ENCODE assay signal across 9 cellular contexts in genomic region chr9:134364391-134365114, GRCh38. TPM values are rescaled to one million over a fixed set of nuclear protein-coding genes. Genes with fewer than 3 reads are reported as not detected.
DNase-seq lines count a peak whose midpoint lies in the region; ATAC-seq and TF ChIP-seq lines count a peak whose summit lies in the region.
"Had no signal": no experiment of that assay in that cellular context is flagged by ENCODE, and none has a peak within 500 bp of the region (broad histone marks: within the 10 kb centered on the region; RNA-seq: fewer than 3 reads in every experiment).

No MANE protein-coding gene starts in this region.

- TF ChIP-seq CTCF in AG10803 (conservative IDR thresholded peaks at IDR 0.05; ENCODE audit: low read length) (peak; percentile 1; the same call in 1 of the 2 replicates), GM12864 (IDR thresholded peaks at IDR 0.05; ENCODE audit: low read depth, low read length, missing control alignments) (peak; percentile 44), VCaP (conservative IDR thresholded peaks at IDR 0.05) (no peak), Calu3 (IDR thresholded peaks at IDR 0.05; ENCODE audit: unreplicated experiment) (no peak), coronary artery (IDR thresholded peaks at IDR 0.05) (no peak)

- H2BK120ac ChIP-seq in neuronal stem cell (ENCODE audit: low read depth, low read length): no peak overlapping the region

- peaks cover 47% of the 10 kb centered on the region for H3K79me1 ChIP-seq in neuronal stem cell (ENCODE audit: low read depth, low read length)

- peak overlapping the region; percentile 5 for H3K18ac ChIP-seq in neuronal stem cell (ENCODE audit: low read length)

- no peak overlapping the region for H3K4me3 Mint-ChIP-seq in Calu3 (ENCODE audit: low read depth, unreplicated experiment)

- WGBS in neuronal stem cell (ENCODE audit: extremely low coverage in 2 of 2, insufficient read length in 2 of 2, insufficient replicate concordance in 1 of 2), 2 donors: no CpG with 5 or more reads among the region's 13 CpGs

- H3K36me3 Mint-ChIP-seq in Calu3 (ENCODE audit: insufficient read depth, unreplicated experiment): no peaks in the 10 kb centered on the region

- H2AK5ac ChIP-seq in neuronal stem cell (ENCODE audit: low read depth, low read length): peak overlapping the region; percentile 66

- H3K4me1 ChIP-seq in neuronal stem cell (ENCODE audit: control insufficient read depth in 2 of 2, insufficient read depth in 1 of 2, low read depth in 1 of 2, low read length in 2 of 2): peaks cover 3 to 10% of the 10 kb centered on the region in 2 donors
- peaks cover 4% of the 10 kb centered on the region for H3K4me1 ChIP-seq in effector memory CD4-positive, alpha-beta T cell (ENCODE audit: control insufficient read depth, insufficient read depth, low read length, poor library complexity, severe bottlenecking)

- intact Hi-C loops in Calu3 (cut with micrococcal nuclease; ENCODE audit: unreplicated experiment): no loop called here

- H2BK12ac ChIP-seq in neuronal stem cell (ENCODE audit: low read length): no peak overlapping the region

- DNase-seq in AG10803 (ENCODE audit: low read depth) (no peak), GM12864 (ENCODE audit: low read depth) (no peak), neuronal stem cell (ENCODE audit: low spot score) (no peak), Calu3 (no peak), coronary artery (ENCODE audit: low spot score) (no peak)
- no peak for DNase-seq in effector memory CD4-positive, alpha-beta T cell
- DNase-seq: posterior cingulate gyrus had no signal

- peaks cover 8% of the 10 kb centered on the region for H3K4me1 Mint-ChIP-seq in Calu3 (ENCODE audit: low read depth, unreplicated experiment)

- no peak overlapping the region for H3K27ac Mint-ChIP-seq in Calu3 (ENCODE audit: unreplicated experiment)

- no peaks in the 10 kb centered on the region for H3K27me3 Mint-ChIP-seq in Calu3 (ENCODE audit: unreplicated experiment)

- H3K9me3 Mint-ChIP-seq in Calu3 (ENCODE audit: low read depth, unreplicated experiment): no peaks in the 10 kb centered on the region

- no peaks in the 10 kb centered on the region for H3K27me3 ChIP-seq in neuronal stem cell (ENCODE audit: control insufficient read depth in 3 of 3, insufficient read depth in 3 of 3, low read depth in 1 of 3, low read length in 3 of 3)
- H3K27me3 ChIP-seq in effector memory CD4-positive, alpha-beta T cell (replicated peaks; ENCODE audit: control insufficient read depth, insufficient read depth, low read length, poor library complexity, severe bottlenecking): no peaks in the 10 kb centered on the region

- no peak overlapping the region for H3K23ac ChIP-seq in neuronal stem cell (ENCODE audit: low read depth, low read length, poor library complexity)

- no peaks in the 10 kb centered on the region for H3K36me3 ChIP-seq in neuronal stem cell (replicated peaks in 1 of 2; ENCODE audit: control insufficient read depth in 2 of 2, insufficient read depth in 2 of 2, low read length in 2 of 2)
- H3K36me3 ChIP-seq in effector memory CD4-positive, alpha-beta T cell (ENCODE audit: control insufficient read depth, insufficient read depth, low read length): no peaks in the 10 kb centered on the region

- H3K14ac ChIP-seq in neuronal stem cell (ENCODE audit: low read length): no peak overlapping the region

- ATAC-seq in GM19395 (IDR thresholded peaks at IDR 0.05; ENCODE audit: unreplicated experiment): no peak

- no peak overlapping the region for H4K91ac ChIP-seq in neuronal stem cell (ENCODE audit: low read depth, low read length, poor library complexity)

- peak overlapping the region; percentile 87 for H2BK5ac ChIP-seq in neuronal stem cell (ENCODE audit: low read length)

- H3K27ac ChIP-seq in VCaP (peak overlapping the region; percentile 100), neuronal stem cell (replicated peaks; ENCODE audit: low read length) (no peak overlapping the region), coronary artery (peak overlapping the region in 1 of 2 donors; percentile 28)
- no peak overlapping the region for H3K27ac ChIP-seq in effector memory CD4-positive, alpha-beta T cell (ENCODE audit: insufficient read depth, low read length, poor library complexity, severe bottlenecking)

- peak overlapping the region; percentile 44 for H3K9ac ChIP-seq in neuronal stem cell (ENCODE audit: low read depth, low read length, poor library complexity)

- H3K4ac ChIP-seq in neuronal stem cell (ENCODE audit: low read length): no peak overlapping the region

- CTCF ChIA-PET in Calu3 (lab: Charles Lee): no interaction called here

- H2BK15ac ChIP-seq in neuronal stem cell (ENCODE audit: low read length): no peak overlapping the region

- no TSS peak for BruUV-seq in Calu3 (replicated peaks; lab: Mats Ljungman, UMichigan)

- H4K8ac ChIP-seq in neuronal stem cell (ENCODE audit: low read depth, low read length): no peak overlapping the region

- no peaks in the 10 kb centered on the region for H3K9me3 ChIP-seq in neuronal stem cell (replicated peaks in 1 of 2; ENCODE audit: control insufficient read depth in 2 of 2, insufficient read depth in 1 of 2, low read depth in 1 of 2, low read length in 2 of 2)
- H3K9me3 ChIP-seq in effector memory CD4-positive, alpha-beta T cell (ENCODE audit: control insufficient read depth, low read length): no peaks in the 10 kb centered on the region

- H3K4me2 ChIP-seq in neuronal stem cell (ENCODE audit: insufficient read depth, low read length, poor library complexity, severe bottlenecking): no peak overlapping the region

- no peak overlapping the region for H2AFZ ChIP-seq in neuronal stem cell (ENCODE audit: low read length)

- no peak overlapping the region for H3K4me3 ChIP-seq in AG10803 (ENCODE audit: low read length)
- H3K4me3 ChIP-seq in GM12864 (ENCODE audit: low read depth, low read length): no peak overlapping the region
- H3K4me3 ChIP-seq in neuronal stem cell (ENCODE audit: low read length in 2 of 2): no peak overlapping the region
- H3K4me3 ChIP-seq in effector memory CD4-positive, alpha-beta T cell (ENCODE audit: insufficient read depth, low read depth, low read length, poor library complexity, severe bottlenecking): no peak overlapping the region
- no peak overlapping the region for H3K4me3 ChIP-seq in coronary artery

RNA-seq across cellular contexts. Expression of gene RXRA, which starts 38.3 kb away (rescaled TPM):
- polyA plus RNA-seq in neuronal stem cell (2013, experiment 1 of 2): 36.1 TPM
- polyA plus RNA-seq in neuronal stem cell (2013, experiment 2 of 2): 36.3 TPM
- total RNA-seq in Calu3 (2022): 15.0 and 20.4 TPM in 2 replicates

Comparison
In these comparisons a context has a peak if more than half of its experiments do, and no peak if none do; other contexts are left out.
1. CTCF ChIP-seq: peak in AG10803 (single experiment) and GM12864 (single experiment); none in VCaP (single experiment), Calu3 (single experiment) and coronary artery (single experiment).